Comparison of ENCODE assay signal across 11 cellular contexts in the genomic region with DNA sequence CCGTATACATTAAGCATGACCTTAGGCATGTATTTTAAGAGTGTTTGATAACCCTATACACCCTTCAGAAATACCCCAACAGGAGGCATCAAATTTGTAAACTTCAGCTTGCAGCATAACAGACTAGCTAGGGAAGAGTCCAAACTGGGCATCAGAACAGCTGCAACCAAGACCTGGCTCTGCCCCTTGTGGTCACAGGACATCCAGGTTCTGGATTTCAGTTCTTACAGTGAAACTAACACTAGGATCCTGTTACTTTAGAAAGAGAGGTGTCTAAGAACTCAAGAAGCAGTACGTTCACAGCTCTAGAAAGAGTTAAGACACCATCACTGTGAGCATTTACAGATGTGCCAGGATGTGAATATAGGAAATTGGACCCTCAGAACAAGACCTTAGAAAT.
DNase-seq lines count a peak whose midpoint lies in the region; FAIRE-seq and TF ChIP-seq lines count a peak whose summit lies in the region.
"Had no signal": no experiment of that assay in that cellular context is flagged by ENCODE, and none has a peak within 500 bp of the region (broad histone marks: within the 10 kb centered on the region; RNA-seq: fewer than 3 reads in every experiment).

No MANE protein-coding gene starts in this region.

- TF ChIP-seq RAD21 in SK-N-SH (IDR thresholded peaks at IDR 0.05; ENCODE audit: low read length), result peak; percentile 13; the same call in 1 of the 2 replicates

- H3K79me2 ChIP-seq in SK-N-SH (ENCODE audit: insufficient read depth), result peaks cover 45% of the 10 kb centered on the region; the same call in 1 of the 2 replicates

- no peaks in the 10 kb centered on the region for H3K4me1 Mint-ChIP-seq in activated CD4-positive, alpha-beta memory T cell treated with anti-CD3 and anti-CD28 coated beads for 36 hours (ENCODE audit: low read depth)
- H3K4me1 Mint-ChIP-seq: naive thymus-derived CD8-positive, alpha-beta T cell had no signal

- no peaks in the 10 kb centered on the region for H3K9me2 ChIP-seq in SK-N-SH

- H3K36me3 ChIP-seq in SK-N-SH (replicated peaks in 1 of 2; ENCODE audit: control insufficient read depth in 1 of 2, insufficient read depth in 2 of 2, low read length in 1 of 2), result peaks cover 0 to 3% of the 10 kb centered on the region in 2 experiments
- H3K36me3 ChIP-seq in sigmoid colon, result no peaks in the 10 kb centered on the region

- H3K4me3 ChIP-seq in SK-N-SH (ENCODE audit: low read depth in 2 of 2, low read length in 1 of 2) (no peak overlapping the region), foreskin fibroblast (ENCODE audit: low read depth in 1 of 2, low read length in 2 of 2) (no peak overlapping the region), sigmoid colon (no peak overlapping the region)

- POLR2A ChIA-PET in SK-N-SH (lab: Yijun Ruan, JAX), result no interaction called here
- POLR2A ChIA-PET in activated CD4-positive, alpha-beta memory T cell treated with anti-CD3 and anti-CD28 coated beads for 36 hours (lab: Charles Lee), result no interaction called here

- H3F3A ChIP-seq in SK-N-SH (replicated peaks; ENCODE audit: insufficient read depth), result peaks cover 9% of the 10 kb centered on the region

- TF ChIP-seq CTCF in SK-N-SH (IDR thresholded peaks at IDR 0.05) (peak; percentile 34), foreskin fibroblast (IDR thresholded peaks at IDR 0.05; ENCODE audit: low read depth, low read length) (peak; percentile 9), sigmoid colon (IDR thresholded peaks at IDR 0.05) (no peak)

- WGBS in SK-N-SH (ENCODE audit: low lambda C conversion rate), result 85% methylated on average over 2 of the region's 2 CpGs
- 87 to 88% methylated on average over 2 of the region's 2 CpGs for whole genome bisulfite sequencing in sigmoid colon, 2 donors

- no peak overlapping the region for H3K4me2 ChIP-seq in SK-N-SH

- H3K27me3 ChIP-seq in SK-N-SH (ENCODE audit: insufficient read depth), result no peaks in the 10 kb centered on the region
- no peaks in the 10 kb centered on the region for H3K27me3 ChIP-seq in sigmoid colon

- no peak overlapping the region for H3K27ac Mint-ChIP-seq in activated CD4-positive, alpha-beta memory T cell treated with anti-CD3 and anti-CD28 coated beads for 36 hours
- H3K27ac Mint-ChIP-seq: activated naive CD4-positive, alpha-beta T cell treated with anti-CD3 and anti-CD28 coated beads, Interleukin-2, amount 50 U/mL, for 72 hours; naive thymus-derived CD8-positive, alpha-beta T cell had no signal

- H3K9ac ChIP-seq in SK-N-SH, result no peak overlapping the region

- H3K4me3 Mint-ChIP-seq in activated CD4-positive, alpha-beta memory T cell treated with anti-CD3 and anti-CD28 coated beads for 36 hours, result no peak overlapping the region
- H3K4me3 Mint-ChIP-seq: naive thymus-derived CD8-positive, alpha-beta T cell had no signal

- H3K9me3 ChIP-seq in SK-N-SH (no peaks in the 10 kb centered on the region), sigmoid colon (no peaks in the 10 kb centered on the region)

- H4K20me1 ChIP-seq in SK-N-SH (ENCODE audit: insufficient read depth), result no peaks in the 10 kb centered on the region

- H3K9me3 Mint-ChIP-seq in activated CD4-positive, alpha-beta memory T cell treated with anti-CD3 and anti-CD28 coated beads for 36 hours, result no peaks in the 10 kb centered on the region
- H3K9me3 Mint-ChIP-seq: activated naive CD4-positive, alpha-beta T cell treated with anti-CD3 and anti-CD28 coated beads, Interleukin-2, amount 50 U/mL, for 72 hours; naive thymus-derived CD8-positive, alpha-beta T cell had no signal

- H3K36me3 Mint-ChIP-seq in activated CD4-positive, alpha-beta memory T cell treated with anti-CD3 and anti-CD28 coated beads for 36 hours, result no peaks in the 10 kb centered on the region
- H3K36me3 Mint-ChIP-seq: activated naive CD4-positive, alpha-beta T cell treated with anti-CD3 and anti-CD28 coated beads, Interleukin-2, amount 50 U/mL, for 72 hours; naive thymus-derived CD8-positive, alpha-beta T cell had no signal

- CTCF ChIA-PET in SK-N-SH (lab: Yijun Ruan, JAX), result interaction anchor here (0.6 to 1.4 kb wide), 4 partner anchors 9 to 29 kb away, joined by 3 to 5 read pairs (median 3); no protein-coding TSS in a partner anchor
- CTCF ChIA-PET in activated CD4-positive, alpha-beta memory T cell treated with anti-CD3 and anti-CD28 coated beads for 36 hours (lab: Charles Lee), result no interaction called here

- TF ChIP-seq EP300 in SK-N-SH (IDR thresholded peaks at IDR 0.05; ENCODE audit: borderline replicate concordance in 1 of 2, low read depth in 1 of 2, low read length in 1 of 2) (no peak), sigmoid colon (IDR thresholded peaks at IDR 0.05) (no peak)

- TF ChIP-seq POLR2A in H54 (IDR thresholded peaks at IDR 0.05; ENCODE audit: low read depth, low read length) (no peak), sigmoid colon (IDR thresholded peaks at IDR 0.05) (no peak)

- no peak overlapping the region for H2AFZ ChIP-seq in SK-N-SH (ENCODE audit: low read depth)

- FAIRE-seq in H54 (lab: Jason Lieb, UNC), result peak; percentile 68
- FAIRE-seq: colon, frontal cortex had no signal

- intact Hi-C loops in sigmoid colon (cut with DNase I), result no loop called here
- intact Hi-C loops in activated CD4-positive, alpha-beta memory T cell treated with anti-CD3 and anti-CD28 coated beads for 36 hours (cut with micrococcal nuclease), result no loop called here

- no peak for DNase-seq in H54 (ENCODE audit: insufficient read length, low spot score)
- no peak for DNase-seq in SK-N-SH
- peak in 1 of 2 donors; percentile 30 for DNase-seq in foreskin fibroblast
- DNase-seq in sigmoid colon, result no peak
- DNase-seq in activated CD4-positive, alpha-beta memory T cell treated with anti-CD3 and anti-CD28 coated beads for 36 hours, result no peak
- DNase-seq in GOT3 (lab: John Stamatoyannopoulos, UW), result no peak
- DNase-seq in activated T-cell treated with anti-CD3 and anti-CD28 coated beads for 4 hours, result no peak
- DNase-seq: naive thymus-derived CD8-positive, alpha-beta T cell had no signal

- H3K4me1 ChIP-seq in SK-N-SH (ENCODE audit: control insufficient read depth in 1 of 2, insufficient read depth in 2 of 2, low read depth in 1 of 2, low read length in 1 of 2), result peaks cover 0 to 3% of the 10 kb centered on the region in 2 experiments; a peak in 2 of 4 replicates
- peaks cover 0 to 73% (median 45%) of the 10 kb centered on the region in 4 donors for H3K4me1 ChIP-seq in sigmoid colon

- no peaks in the 10 kb centered on the region for H3K27me3 Mint-ChIP-seq in activated CD4-positive, alpha-beta memory T cell treated with anti-CD3 and anti-CD28 coated beads for 36 hours

- H3K27ac ChIP-seq in SK-N-SH (ENCODE audit: low read depth in 2 of 2, low read length in 1 of 2) (no peak overlapping the region; a peak in 1 of 4 replicates), sigmoid colon (peak overlapping the region in 3 of 4 donors; percentile 3 to 30 (median 5))

TF ChIP-seq in SK-N-SH, 30 proteins besides CTCF, POLR2A, EP300 and RAD21:
- TF ChIP-seq CHD2 (IDR thresholded peaks at IDR 0.05; ENCODE audit: low read length, partially characterized antibody) (no peak), MEF2A (IDR thresholded peaks at IDR 0.05; ENCODE audit: borderline replicate concordance, low read depth) (no peak), RFX5 (IDR thresholded peaks at IDR 0.05; ENCODE audit: low read length) (no peak), YY1 (IDR thresholded peaks at IDR 0.05; ENCODE audit: low read depth) (no peak), TEAD4 (IDR thresholded peaks at IDR 0.05; ENCODE audit: borderline replicate concordance, insufficient read depth) (no peak), JUND (IDR thresholded peaks at IDR 0.05) (no peak), SMC3 (IDR thresholded peaks at IDR 0.05; ENCODE audit: low read depth, low read length) (no peak), MXI1 (IDR thresholded peaks at IDR 0.05; ENCODE audit: low read depth, low read length) (no peak), USF1 (IDR thresholded peaks at IDR 0.05; ENCODE audit: borderline replicate concordance, low read depth) (no peak), RCOR1 (IDR thresholded peaks at IDR 0.05; ENCODE audit: low read length) (no peak), GABPA (IDR thresholded peaks at IDR 0.05; ENCODE audit: low read depth) (no peak), IRF3 (IDR thresholded peaks at IDR 0.05; ENCODE audit: low read depth, low read length) (no peak), FOXJ3 (CRISPR knock-in tag; IDR thresholded peaks at IDR 0.05) (no peak)
- TF ChIP-seq, protein P1, sequence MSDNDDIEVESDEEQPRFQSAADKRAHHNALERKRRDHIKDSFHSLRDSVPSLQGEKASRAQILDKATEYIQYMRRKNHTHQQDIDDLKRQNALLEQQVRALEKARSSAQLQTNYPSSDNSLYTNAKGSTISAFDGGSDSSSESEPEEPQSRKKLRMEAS (IDR thresholded peaks at IDR 0.05; ENCODE audit: low read depth), result no peak

Comparison
In these comparisons a context has a peak if more than half of its experiments do, and no peak if none do; other contexts are left out.
1. H3K27ac ChIP-seq: peak in sigmoid colon (3 of 4); none in SK-N-SH (0 of 2).
2. CTCF ChIP-seq: peak in SK-N-SH (single experiment) and foreskin fibroblast (single experiment); none in sigmoid colon (0 of 4).